In genomic region chr1:31706384-31707058, GRCh38 we compare ENCODE assay signal across 1 cellular context.
TF ChIP-seq lines count a peak whose summit lies in the region.

No MANE protein-coding gene starts in this region.

TF ChIP-seq in IMR-90, 13 proteins besides CTCF, POLR2A, EP300 and RAD21 (continued from another document):
- no peak for TF ChIP-seq BHLHE40 (IDR thresholded peaks at IDR 0.05; ENCODE audit: low read depth, low read length)
- TF ChIP-seq MAZ (IDR thresholded peaks at IDR 0.05; ENCODE audit: borderline replicate concordance, low read depth, low read length): no peak
- TF ChIP-seq FOS (IDR thresholded peaks at IDR 0.05; ENCODE audit: low read depth, low read length): no peak
- no peak for TF ChIP-seq CHD1 (IDR thresholded peaks at IDR 0.05; ENCODE audit: low read depth, low read length)
- no peak for TF ChIP-seq USF2 (IDR thresholded peaks at IDR 0.05; ENCODE audit: low read depth, low read length)
- no peak for TF ChIP-seq NFE2L2 (IDR thresholded peaks at IDR 0.05; ENCODE audit: low read depth, low read length)
- no peak for TF ChIP-seq MAFK (IDR thresholded peaks at IDR 0.05; ENCODE audit: low read depth, low read length)
- TF ChIP-seq SMC3 (IDR thresholded peaks at IDR 0.05; ENCODE audit: low read depth, low read length): no peak
- TF ChIP-seq RFX5 (IDR thresholded peaks at IDR 0.05; ENCODE audit: low read depth, low read length): no peak
- no peak for TF ChIP-seq RCOR1 (IDR thresholded peaks at IDR 0.05; ENCODE audit: insufficient replicate concordance, low read length)
